Comparison of ENCODE assay signal across 22 cellular contexts in the genomic region with DNA sequence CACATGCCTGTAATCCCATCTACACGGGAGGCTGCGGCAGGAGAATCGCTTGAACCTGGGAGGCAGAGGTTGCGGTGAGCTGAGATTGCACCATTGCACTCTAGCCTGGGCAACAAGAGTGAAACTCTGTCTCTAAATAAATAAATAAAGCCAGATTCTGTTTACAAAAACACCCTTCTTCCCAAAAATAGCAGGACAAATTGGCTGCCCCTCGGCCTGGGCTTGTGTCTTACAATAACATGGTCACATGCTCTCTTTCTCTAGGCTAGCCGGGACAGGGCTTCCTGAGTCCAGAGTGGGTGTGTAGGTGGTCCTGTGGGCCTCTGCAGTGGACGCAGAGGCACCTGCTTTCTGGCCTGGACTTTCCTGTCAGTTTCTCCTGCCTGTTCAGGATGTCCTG. TPM values are rescaled to one million over a fixed set of nuclear protein-coding genes. Genes with fewer than 3 reads are reported as not detected.
DNase-seq lines count a peak whose midpoint lies in the region; ATAC-seq and TF ChIP-seq lines count a peak whose summit lies in the region.
"Had no signal": no experiment of that assay in that cellular context is flagged by ENCODE, and none has a peak within 500 bp of the region (broad histone marks: within the 10 kb centered on the region; RNA-seq: fewer than 3 reads in every experiment).

No MANE protein-coding gene starts in this region.

- no peaks in the 10 kb centered on the region for H3K9me3 ChIP-seq in RWPE2 (ENCODE audit: severe bottlenecking)
- no peaks in the 10 kb centered on the region for H3K9me3 ChIP-seq in osteoblast (ENCODE audit: low read depth, low read length)
- H3K9me3 ChIP-seq in upper lobe of right lung = no peaks in the 10 kb centered on the region
- H3K9me3 ChIP-seq: A549, HAP-1, Peyer's patch, SJSA1 had no signal

- H3K4me3 Mint-ChIP-seq in activated T-cell treated with anti-CD3 and anti-CD28 coated beads, Interleukin-2, amount 50 U/mL, for 72 hours = no peak overlapping the region
- no peak overlapping the region for H3K4me3 Mint-ChIP-seq in activated T-cell treated with anti-CD3 and anti-CD28 coated beads, Interleukin-2, amount 50 U/mL, for 4 hours
- no peak overlapping the region for H3K4me3 Mint-ChIP-seq in endothelial cell (ENCODE audit: unreplicated experiment)
- H3K4me3 Mint-ChIP-seq: B cell, CD14-positive monocyte had no signal

- H3K4me3 ChIP-seq in RWPE2 (ENCODE audit: severe bottlenecking) (no peak overlapping the region), osteoblast (ENCODE audit: insufficient read depth, low read length) (no peak overlapping the region), upper lobe of right lung (no peak overlapping the region)
- H3K4me3 ChIP-seq: A549, GM23248, HAP-1, Peyer's patch, SJSA1 had no signal

- H3K4me2 ChIP-seq in osteoblast (ENCODE audit: insufficient read depth, low read length) = no peak overlapping the region
- H3K4me2 ChIP-seq: A549 had no signal

- TF ChIP-seq CTCF in RWPE2 (IDR thresholded peaks at IDR 0.05; ENCODE audit: poor library complexity, severe bottlenecking) = no peak
- no peak for TF ChIP-seq CTCF in endothelial cell (IDR thresholded peaks at IDR 0.05; ENCODE audit: unreplicated experiment)
- no peak for TF ChIP-seq CTCF in osteoblast (IDR thresholded peaks at IDR 0.05; ENCODE audit: extremely low read depth, low read depth, low read length)
- no peak for TF ChIP-seq CTCF in upper lobe of right lung (IDR thresholded peaks at IDR 0.05)

- intact Hi-C loops in upper lobe of right lung (cut with DNase I) = no loop called here

- peaks cover 8% of the 10 kb centered on the region for H3K4me1 ChIP-seq in RWPE2 (ENCODE audit: insufficient read depth, poor library complexity, severe bottlenecking)
- H3K4me1 ChIP-seq in osteoblast (ENCODE audit: insufficient read depth, low read length) = peaks cover 16% of the 10 kb centered on the region
- H3K4me1 ChIP-seq in upper lobe of right lung = peaks cover 14% of the 10 kb centered on the region

- no peaks in the 10 kb centered on the region for H3K27me3 Mint-ChIP-seq in activated T-cell treated with anti-CD3 and anti-CD28 coated beads, Interleukin-2, amount 50 U/mL, for 72 hours (ENCODE audit: low read depth)
- no peaks in the 10 kb centered on the region for H3K27me3 Mint-ChIP-seq in activated T-cell treated with anti-CD3 and anti-CD28 coated beads, Interleukin-2, amount 50 U/mL, for 4 hours (ENCODE audit: low read depth)
- peaks cover 8% of the 10 kb centered on the region for H3K27me3 Mint-ChIP-seq in endothelial cell (ENCODE audit: unreplicated experiment)
- H3K27me3 Mint-ChIP-seq: B cell had no signal

- peaks cover 19% of the 10 kb centered on the region for H3K4me1 Mint-ChIP-seq in activated T-cell treated with anti-CD3 and anti-CD28 coated beads, Interleukin-2, amount 50 U/mL, for 72 hours (ENCODE audit: low read depth)
- peaks cover 17% of the 10 kb centered on the region for H3K4me1 Mint-ChIP-seq in activated T-cell treated with anti-CD3 and anti-CD28 coated beads, Interleukin-2, amount 50 U/mL, for 4 hours (ENCODE audit: low read depth)
- peaks cover 32% of the 10 kb centered on the region for H3K4me1 Mint-ChIP-seq in endothelial cell (ENCODE audit: unreplicated experiment)

- H3K27ac ChIP-seq in RWPE2 (ENCODE audit: poor library complexity, severe bottlenecking) (peak overlapping the region; percentile 2), osteoblast (ENCODE audit: low read depth, low read length) (no peak overlapping the region), upper lobe of right lung (no peak overlapping the region)
- H3K27ac ChIP-seq: A549, GM23248, Peyer's patch, SJSA1 had no signal

- peaks cover 2 to 15% of the 10 kb centered on the region in 2 donors for H3K36me3 Mint-ChIP-seq in activated T-cell treated with anti-CD3 and anti-CD28 coated beads, Interleukin-2, amount 50 U/mL, for 72 hours (ENCODE audit: insufficient read depth in 2 of 2)
- peaks cover 6% of the 10 kb centered on the region for H3K36me3 Mint-ChIP-seq in activated T-cell treated with anti-CD3 and anti-CD28 coated beads, Interleukin-2, amount 50 U/mL, for 4 hours (ENCODE audit: insufficient read depth)
- H3K36me3 Mint-ChIP-seq in endothelial cell (ENCODE audit: low read depth, unreplicated experiment) = peaks cover 10% of the 10 kb centered on the region

- no peak overlapping the region for H2AFZ ChIP-seq in osteoblast (ENCODE audit: low read length)
- H2AFZ ChIP-seq: GM23248 had no signal

- CTCF ChIA-PET in HEK293T (lab: Yijun Ruan, JAX) = interaction anchor here (0.6 to 1.8 kb wide), 2 partner anchors 15 to 29 kb away, joined by 4 to 5 read pairs; a partner anchor contains a TSS

- no peak for DNase-seq in activated T-cell treated with anti-CD3 and anti-CD28 coated beads, Interleukin-2, amount 50 U/mL, for 72 hours
- DNase-seq in activated T-cell treated with anti-CD3 and anti-CD28 coated beads, Interleukin-2, amount 50 U/mL, for 4 hours = no peak
- no peak for DNase-seq in RWPE2 (ENCODE audit: low spot score)
- no peak for DNase-seq in endothelial cell (ENCODE audit: low spot score)
- peak; percentile 37 for DNase-seq in osteoblast (ENCODE audit: insufficient read length, low spot score, missing footprints)
- DNase-seq in HEK293T (ENCODE audit: extremely low spot score) = no peak
- no peak for DNase-seq in upper lobe of right lung
- DNase-seq: GM23248, IMR-90, MV-4-11, NCI-H1105 treated with DMSO at 0.1 percent for 48 hours, NCI-H2029 treated with DMSO at 0.1 percent for 48 hours, NCI-H2171, NCI-H526, Peyer's patch had no signal

- no peaks in the 10 kb centered on the region for H3K9me3 Mint-ChIP-seq in activated T-cell treated with anti-CD3 and anti-CD28 coated beads, Interleukin-2, amount 50 U/mL, for 72 hours
- no peaks in the 10 kb centered on the region for H3K9me3 Mint-ChIP-seq in activated T-cell treated with anti-CD3 and anti-CD28 coated beads, Interleukin-2, amount 50 U/mL, for 4 hours
- no peaks in the 10 kb centered on the region for H3K9me3 Mint-ChIP-seq in endothelial cell (ENCODE audit: unreplicated experiment)

- H3K27me3 ChIP-seq in RWPE2 (ENCODE audit: insufficient read depth, poor library complexity, severe bottlenecking) = no peaks in the 10 kb centered on the region
- no peaks in the 10 kb centered on the region for H3K27me3 ChIP-seq in osteoblast (ENCODE audit: insufficient read depth, low read length)
- no peaks in the 10 kb centered on the region for H3K27me3 ChIP-seq in upper lobe of right lung
- H3K27me3 ChIP-seq: Peyer's patch, SJSA1 had no signal

- H3K27ac Mint-ChIP-seq in activated T-cell treated with anti-CD3 and anti-CD28 coated beads, Interleukin-2, amount 50 U/mL, for 72 hours = peak overlapping the region; percentile 54
- H3K27ac Mint-ChIP-seq in endothelial cell (ENCODE audit: unreplicated experiment) = peak overlapping the region; percentile 64

- H3K36me3 ChIP-seq in RWPE2 (ENCODE audit: low read depth) = peaks cover 70% of the 10 kb centered on the region
- H3K36me3 ChIP-seq in osteoblast (ENCODE audit: insufficient read depth, low read length) = peaks cover 66% of the 10 kb centered on the region
- H3K36me3 ChIP-seq in upper lobe of right lung = peaks cover 63% of the 10 kb centered on the region

- H4K20me1 ChIP-seq in osteoblast (ENCODE audit: insufficient read depth, low read length) = peaks cover 25% of the 10 kb centered on the region

- POLR2A ChIA-PET in HEK293T (lab: Yijun Ruan, JAX) = interaction anchor here (0.9 to 1.1 kb wide), 2 partner anchors 23 to 53 kb away, joined by 3 read pairs; a partner anchor contains a TSS

- no peak for ATAC-seq in activated T-cell treated with anti-CD3 and anti-CD28 coated beads, Interleukin-2, amount 50 U/mL, for 72 hours (replicated peaks in 1 of 2)
- ATAC-seq in activated T-cell treated with anti-CD3 and anti-CD28 coated beads, Interleukin-2, amount 50 U/mL, for 4 hours = no peak
- ATAC-seq in RWPE2 (ENCODE audit: low read depth) = no peak
- no peak for ATAC-seq in upper lobe of right lung
- ATAC-seq: A549, Right ventricle myocardium inferior had no signal

- peaks cover 57% of the 10 kb centered on the region for H3K79me2 ChIP-seq in osteoblast (ENCODE audit: insufficient read depth, low read length)

TF ChIP-seq in HEK293T, 16 proteins besides CTCF, POLR2A, EP300 and RAD21 (continues in another document):
- TF ChIP-seq NFRKB (IDR thresholded peaks at IDR 0.05) = no peak
- no peak for TF ChIP-seq HDGF (IDR thresholded peaks at IDR 0.05; ENCODE audit: borderline replicate concordance)

RNA-seq across cellular contexts. Expression of a gene that starts 3.2 kb away (rescaled TPM):
- total RNA-seq in activated T-cell treated with anti-CD3 and anti-CD28 coated beads, Interleukin-2, amount 50 U/mL, for 72 hours = 10 to 100 TPM; 82.9 to 86.4 TPM
- 100 to 1,000 TPM; 114 to 124 (median 120) TPM for total RNA-seq in activated T-cell treated with anti-CD3 and anti-CD28 coated beads, Interleukin-2, amount 50 U/mL, for 4 hours
- total RNA-seq in endothelial cell (ENCODE audit: unreplicated experiment) (83.0 TPM), osteoblast (45.7 and 60.8 TPM in 2 replicates), upper lobe of right lung (48.8 TPM)

RNA-seq across cellular contexts. Expression of a gene that starts 15.0 kb away (rescaled TPM):
- total RNA-seq in activated T-cell treated with anti-CD3 and anti-CD28 coated beads, Interleukin-2, amount 50 U/mL, for 72 hours = 1 to 10 TPM in 1 of 2 donors, under 1 TPM in 1; 0.60 to 1.9 TPM
- total RNA-seq in activated T-cell treated with anti-CD3 and anti-CD28 coated beads, Interleukin-2, amount 50 U/mL, for 4 hours = not detected
- 0.56 TPM for total RNA-seq in endothelial cell (ENCODE audit: unreplicated experiment)
- total RNA-seq in osteoblast = 0.29 TPM in 1 of 2 replicates, not detected in the other
- total RNA-seq in upper lobe of right lung = 0.69 TPM
- total RNA-seq: Daoy, GM23248, IMR-90, SJSA1 had no signal

RNA-seq across cellular contexts. Expression of a gene that starts 22.2 kb away (rescaled TPM):
- total RNA-seq in activated T-cell treated with anti-CD3 and anti-CD28 coated beads, Interleukin-2, amount 50 U/mL, for 72 hours = 10 to 100 TPM; 43.6 to 59.4 TPM
- 10 to 100 TPM; 40.4 to 52.0 (median 46.3) TPM for total RNA-seq in activated T-cell treated with anti-CD3 and anti-CD28 coated beads, Interleukin-2, amount 50 U/mL, for 4 hours
- total RNA-seq in endothelial cell (ENCODE audit: unreplicated experiment) (82.9 TPM), osteoblast (24.2 and 25.6 TPM in 2 replicates), upper lobe of right lung (30.0 TPM)

RNA-seq across cellular contexts. Expression of a gene that starts 22.9 kb away (rescaled TPM):
- 10 to 100 TPM; 80.8 to 90.1 TPM for total RNA-seq in activated T-cell treated with anti-CD3 and anti-CD28 coated beads, Interleukin-2, amount 50 U/mL, for 72 hours
- 100 to 1,000 TPM; 170 to 182 (median 182) TPM for total RNA-seq in activated T-cell treated with anti-CD3 and anti-CD28 coated beads, Interleukin-2, amount 50 U/mL, for 4 hours
- total RNA-seq in endothelial cell (ENCODE audit: unreplicated experiment) = 217 TPM
- total RNA-seq in osteoblast = 203 TPM in 2 replicates
- 55.0 TPM for total RNA-seq in upper lobe of right lung

RNA-seq across cellular contexts. Expression of a gene that starts 23.4 kb away (rescaled TPM):
- 10 to 100 TPM; 16.1 to 16.2 TPM for total RNA-seq in activated T-cell treated with anti-CD3 and anti-CD28 coated beads, Interleukin-2, amount 50 U/mL, for 72 hours
- total RNA-seq in activated T-cell treated with anti-CD3 and anti-CD28 coated beads, Interleukin-2, amount 50 U/mL, for 4 hours = 10 to 100 TPM; 10.4 to 14.6 (median 10.9) TPM
- total RNA-seq in endothelial cell (ENCODE audit: unreplicated experiment) (47.5 TPM), osteoblast (16.8 and 18.5 TPM in 2 replicates), upper lobe of right lung (29.7 TPM)
